In the genomic region with DNA sequence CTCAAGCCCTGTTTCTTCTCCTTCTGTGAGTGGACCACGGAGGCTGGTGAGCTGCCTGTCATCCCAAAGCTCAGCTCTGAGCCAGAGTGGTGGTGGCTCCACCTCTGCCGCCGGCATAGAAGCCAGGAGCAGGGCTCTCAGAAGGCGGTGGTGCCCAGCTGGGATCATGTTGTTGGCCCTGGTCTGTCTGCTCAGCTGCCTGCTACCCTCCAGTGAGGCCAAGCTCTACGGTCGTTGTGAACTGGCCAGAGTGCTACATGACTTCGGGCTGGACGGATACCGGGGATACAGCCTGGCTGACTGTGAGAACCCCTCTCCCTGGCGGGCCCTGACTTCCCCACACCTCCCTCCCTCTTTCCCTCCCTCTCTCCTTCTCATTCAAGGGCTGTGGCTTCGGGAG, we compare ENCODE assay signal across 8 cellular contexts. TPM values are rescaled to one million over a fixed set of nuclear protein-coding genes. Genes with fewer than 3 reads are reported as not detected.
"Had no signal": no experiment of that assay in that cellular context is flagged by ENCODE, and none has a peak within 500 bp of the region (broad histone marks: within the 10 kb centered on the region; RNA-seq: fewer than 3 reads in every experiment).

No MANE protein-coding gene starts in this region.

- H3K9me3 Mint-ChIP-seq: HFFc6 had no signal

- H3K27ac ChIP-seq: GM23248 had no signal

- DNase-seq: GM23248, GOT3, HFFc6, IMR-90 had no signal

- H3K9me3 ChIP-seq: HAP-1 had no signal

- H3K36me3 ChIP-seq: HAP-1 had no signal

- H3K4me3 ChIP-seq: GM23248, HAP-1 had no signal

- H3K27ac Mint-ChIP-seq: HFFc6 had no signal

- H3K4me1 ChIP-seq: HAP-1 had no signal

- H3K4me3 Mint-ChIP-seq: HFFc6 had no signal

- H3K9ac ChIP-seq: GM23248 had no signal

RNA-seq across cellular contexts. Expression of a gene that starts 3.8 kb away (rescaled TPM):
- total RNA-seq: GM23248, H4, H7, HFFc6, HT-29, IMR-90 had no signal
- polyA plus RNA-seq: GM23248, IMR-90 had no signal
